ENCODE assay signal across 15 cellular contexts in genomic region chr5:17315710-17316221, GRCh38.
DNase-seq lines count a peak whose midpoint lies in the region; ATAC-seq, FAIRE-seq and TF ChIP-seq lines count a peak whose summit lies in the region.
"Had no signal": no experiment of that assay in that cellular context is flagged by ENCODE, and none has a peak within 500 bp of the region (broad histone marks: within the 10 kb centered on the region; RNA-seq: fewer than 3 reads in every experiment).

No MANE protein-coding gene starts in this region.

- ATAC-seq in A549: peak in 1 of 2 experiments; percentile 28; a peak in 3 of 6 replicates
- ATAC-seq in HG03095 (IDR thresholded peaks at IDR 0.05; ENCODE audit: unreplicated experiment): no peak
- ATAC-seq: CD8-positive, alpha-beta T cell; left ventricle myocardium superior had no signal

- no peaks in the 10 kb centered on the region for H3K36me3 ChIP-seq in OCI-LY3 (replicated peaks; ENCODE audit: low read depth, low read length)
- H3K36me3 ChIP-seq: ascending aorta, uterus had no signal

- H3K9ac ChIP-seq in OCI-LY3 (ENCODE audit: low read length): no peak overlapping the region

- H2AFZ ChIP-seq in OCI-LY3 (ENCODE audit: low read depth, low read length): no peak overlapping the region

- peaks cover 77% of the 10 kb centered on the region for H3K4me1 ChIP-seq in A549
- peaks cover 46% of the 10 kb centered on the region for H3K4me1 ChIP-seq in OCI-LY3 (ENCODE audit: low read length)
- H3K4me1 ChIP-seq: ascending aorta, uterus had no signal

- H3K9me3 ChIP-seq in A549 (no peaks in the 10 kb centered on the region; the same call in 2 of the 3 replicates), OCI-LY3 (ENCODE audit: insufficient read depth, low read length) (no peaks in the 10 kb centered on the region)
- H3K9me3 ChIP-seq: ascending aorta, uterus had no signal

- no peaks in the 10 kb centered on the region for H3K27me3 ChIP-seq in OCI-LY3 (ENCODE audit: low read depth, low read length)
- H3K27me3 ChIP-seq: ascending aorta, uterus had no signal

- H3K9me3 Mint-ChIP-seq in activated naive CD4-positive, alpha-beta T cell treated with anti-CD3 and anti-CD28 coated beads, Interleukin-2, amount 10 ng/mL, durations not matched to agents 7 days and 5 days: peaks cover 10% of the 10 kb centered on the region
- H3K9me3 Mint-ChIP-seq: CD8-positive, alpha-beta T cell had no signal

- H3K4me3 ChIP-seq in A549: no peak overlapping the region
- H3K4me3 ChIP-seq in OCI-LY3 (ENCODE audit: low read length): no peak overlapping the region
- no peak overlapping the region for H3K4me3 ChIP-seq in epithelial cell of esophagus (ENCODE audit: low read length)
- H3K4me3 ChIP-seq: ascending aorta, uterus had no signal

- peak in 1 of 2 experiments; percentile 70 for DNase-seq in A549 (ENCODE audit: low read depth in 1 of 2, low spot score in 1 of 2)
- peak; percentile 66 for DNase-seq in ELR (ENCODE audit: low read depth)
- peak; percentile 58 for DNase-seq in epithelial cell of esophagus (ENCODE audit: low read depth)
- DNase-seq in activated naive CD4-positive, alpha-beta T cell treated with anti-CD3 and anti-CD28 coated beads, Interleukin-2, amount 10 ng/mL, durations not matched to agents 7 days and 5 days: no peak
- DNase-seq in NCI-H2107 treated with DMSO at 0.1 percent for 48 hours (lab: John Stamatoyannopoulos, UW; ENCODE audit: unreplicated experiment): no peak
- DNase-seq in NCI-H1694 (lab: John Stamatoyannopoulos, UW): no peak
- DNase-seq: activated CD8-positive, alpha-beta memory T cell treated with anti-CD3 and anti-CD28 coated beads for 24 hours; CD8-positive, alpha-beta T cell; left ventricle myocardium superior; Right ventricle myocardium superior; uterus had no signal

- no peaks in the 10 kb centered on the region for H4K20me1 ChIP-seq in OCI-LY3 (ENCODE audit: insufficient read depth, low read length)

- H3K79me2 ChIP-seq in OCI-LY3 (ENCODE audit: low read length): no peaks in the 10 kb centered on the region

- no peaks in the 10 kb centered on the region for H3K36me3 Mint-ChIP-seq in activated naive CD4-positive, alpha-beta T cell treated with anti-CD3 and anti-CD28 coated beads, Interleukin-2, amount 10 ng/mL, durations not matched to agents 7 days and 5 days
- H3K36me3 Mint-ChIP-seq: CD8-positive, alpha-beta T cell had no signal

- no peaks in the 10 kb centered on the region for H3K27me3 Mint-ChIP-seq in activated naive CD4-positive, alpha-beta T cell treated with anti-CD3 and anti-CD28 coated beads, Interleukin-2, amount 10 ng/mL, durations not matched to agents 7 days and 5 days

- H3K4me2 ChIP-seq in A549 (peak overlapping the region; percentile 52), OCI-LY3 (ENCODE audit: low read length) (0 out of 2 replicates have a peak overlapping the region, but pooled peaks have one; percentile 88)

- POLR2A ChIA-PET in A549 (lab: Yijun Ruan, JAX): no interaction called here

- TF ChIP-seq EP300 in A549 (IDR thresholded peaks at IDR 0.05): no peak; a peak in 1 of 5 replicates

- no peak for TF ChIP-seq POLR2A in A549 (IDR thresholded peaks at IDR 0.05; ENCODE audit: low read length)

- CTCF ChIA-PET in A549 (lab: Yijun Ruan, JAX): interaction anchor here (0.6 to 1.6 kb wide), 7 partner anchors 9 to 803 kb away, joined by 3 to 6 read pairs (median 4); no protein-coding TSS in a partner anchor
- CTCF ChIA-PET in activated naive CD4-positive, alpha-beta T cell treated with anti-CD3 and anti-CD28 coated beads, Interleukin-2, amount 10 ng/mL, durations not matched to agents 7 days and 5 days (lab: Charles Lee): no interaction called here

- no peaks in the 10 kb centered on the region for H3K4me1 Mint-ChIP-seq in activated naive CD4-positive, alpha-beta T cell treated with anti-CD3 and anti-CD28 coated beads, Interleukin-2, amount 10 ng/mL, durations not matched to agents 7 days and 5 days

- TF ChIP-seq CTCF in A549 (IDR thresholded peaks at IDR 0.05) (no peak), OCI-LY3 (IDR thresholded peaks at IDR 0.05; ENCODE audit: low read depth, low read length) (no peak), epithelial cell of esophagus (IDR thresholded peaks at IDR 0.05; ENCODE audit: insufficient read depth, low read depth, low read length, missing control alignments) (no peak)

- no peak for TF ChIP-seq RAD21 in A549 (conservative IDR thresholded peaks at IDR 0.05 in 1 of 2, IDR thresholded peaks at IDR 0.05 in 1 of 2)

- H3K27ac ChIP-seq in A549 (peak overlapping the region; percentile 88 to 91), OCI-LY3 (ENCODE audit: low read length) (no peak overlapping the region)
- H3K27ac ChIP-seq: ascending aorta, uterus had no signal

- 53% methylated on average over 11 of the region's 11 CpGs for WGBS in A549 (ENCODE audit: missing lambda C conversion rate)

- no peak for FAIRE-seq in A549 (lab: Jason Lieb, UNC)
- FAIRE-seq: frontal cortex had no signal

- no peak overlapping the region for H3K4me3 Mint-ChIP-seq in activated naive CD4-positive, alpha-beta T cell treated with anti-CD3 and anti-CD28 coated beads, Interleukin-2, amount 10 ng/mL, durations not matched to agents 7 days and 5 days
- H3K4me3 Mint-ChIP-seq: CD8-positive, alpha-beta T cell had no signal

- H3K27ac Mint-ChIP-seq in activated naive CD4-positive, alpha-beta T cell treated with anti-CD3 and anti-CD28 coated beads, Interleukin-2, amount 10 ng/mL, durations not matched to agents 7 days and 5 days: no peak overlapping the region
- H3K27ac Mint-ChIP-seq: CD8-positive, alpha-beta T cell had no signal

TF ChIP-seq in A549, 52 proteins besides CTCF, POLR2A, EP300 and RAD21:
- TF ChIP-seq JUN (IDR thresholded peaks at IDR 0.05) (peak in 1 of 2 experiments; percentile 44; a peak in 1 of 5 replicates), MAX (IDR thresholded peaks at IDR 0.05) (peak; percentile 67), HOXA7 (CRISPR knock-in tag; IDR thresholded peaks at IDR 0.05) (peak; percentile 68; the same call in 1 of the 2 replicates), NR3C1 (IDR thresholded peaks at IDR 0.05) (no peak), CEBPB (IDR thresholded peaks at IDR 0.05) (peak in 1 of 2 experiments; percentile 29; a peak in 1 of 4 replicates), EHF (CRISPR knock-in tag; IDR thresholded peaks at IDR 0.05) (peak; percentile 66; the same call in 1 of the 2 replicates), MAFK (IDR thresholded peaks at IDR 0.05; ENCODE audit: partially characterized antibody) (peak; percentile 98), ATOH8 (CRISPR knock-in tag; IDR thresholded peaks at IDR 0.05; ENCODE audit: low read depth) (peak; percentile 66; the same call in 1 of the 2 replicates), MYC (IDR thresholded peaks at IDR 0.05; ENCODE audit: borderline replicate concordance, low read length) (no peak), NFE2L2 (conservative IDR thresholded peaks at IDR 0.05; ENCODE audit: low read length) (peak; percentile 93), HOXB5 (CRISPR knock-in tag; IDR thresholded peaks at IDR 0.05) (peak; percentile 85), HOXB13 (CRISPR knock-in tag; IDR thresholded peaks at IDR 0.05; ENCODE audit: low read depth) (peak; percentile 88), BCL3 (IDR thresholded peaks at IDR 0.05) (no peak), FOSL2 (IDR thresholded peaks at IDR 0.05) (no peak), FOSL2 (CRISPR knock-in tag; IDR thresholded peaks at IDR 0.05) (peak; percentile 55), GATA3 (IDR thresholded peaks at IDR 0.05; ENCODE audit: borderline replicate concordance) (peak; percentile 60; the same call in 1 of the 2 replicates), HEYL (CRISPR knock-in tag; IDR thresholded peaks at IDR 0.05) (peak; percentile 84; the same call in 1 of the 2 replicates), ZNF302 (CRISPR knock-in tag; IDR thresholded peaks at IDR 0.05) (peak; percentile 71), JUNB (IDR thresholded peaks at IDR 0.05) (peak; percentile 38; the same call in 1 of the 2 replicates), RARB (CRISPR knock-in tag; IDR thresholded peaks at IDR 0.05) (no peak), PBX3 (IDR thresholded peaks at IDR 0.05) (no peak)
TF ChIP-seq in A549: peak in this region for 15.

Comparison
In these comparisons a context has a peak if more than half of its experiments do, and no peak if none do; other contexts are left out.
1. DNase-seq: peak in ELR (single experiment) and epithelial cell of esophagus (single experiment); none in activated naive CD4-positive, alpha-beta T cell treated with anti-CD3 and anti-CD28 coated beads, Interleukin-2, amount 10 ng/mL, durations not matched to agents 7 days and 5 days (single experiment), NCI-H2107 treated with DMSO at 0.1 percent for 48 hours (single experiment) and NCI-H1694 (single experiment).